ENCODE assay signal across 24 cellular contexts in the genomic region with DNA sequence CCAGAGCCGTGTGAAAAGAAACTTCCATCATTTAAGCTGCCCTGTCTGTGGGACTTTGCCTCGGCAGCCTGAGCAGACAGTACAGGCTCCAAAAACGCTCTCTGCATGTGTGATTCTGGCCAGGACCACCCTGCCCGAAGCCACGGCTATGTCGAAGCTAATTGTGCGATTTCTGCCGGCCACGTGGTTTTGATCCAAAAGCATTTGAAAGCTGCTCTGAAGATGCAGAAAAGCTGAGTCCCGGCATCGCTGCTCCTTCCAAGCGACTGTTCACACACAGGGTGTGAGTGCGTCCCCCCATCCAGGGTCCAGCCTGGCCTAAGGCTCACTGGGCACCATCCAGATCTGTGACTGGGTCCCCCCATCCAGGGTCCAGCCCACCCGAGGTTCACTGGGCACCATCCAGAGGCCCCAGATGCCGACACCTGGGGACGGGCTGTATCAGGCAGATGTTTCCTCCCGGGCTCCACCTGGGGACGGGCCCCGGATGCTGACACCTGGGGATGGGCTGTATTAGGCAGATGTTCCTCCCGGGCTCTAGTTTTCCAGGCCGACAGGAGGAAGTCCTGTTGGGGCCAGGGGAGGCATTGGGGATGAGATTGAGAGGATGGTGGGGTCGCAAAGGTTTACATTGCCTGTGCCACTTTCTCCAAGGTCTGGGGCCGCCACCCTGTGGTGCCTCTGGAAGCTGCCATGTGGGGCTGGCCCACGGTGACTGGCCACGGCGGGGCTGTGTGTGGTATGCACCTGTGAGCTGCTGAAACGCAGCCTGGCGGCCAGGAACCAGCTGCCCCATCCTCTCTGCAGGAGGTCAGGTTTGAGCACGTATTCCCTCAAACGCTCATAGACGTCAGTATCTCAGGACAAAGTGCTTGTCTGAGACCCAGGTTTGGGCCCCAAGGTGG.
DNase-seq lines count a peak whose midpoint lies in the region; ATAC-seq and TF ChIP-seq lines count a peak whose summit lies in the region.
"Had no signal": no experiment of that assay in that cellular context is flagged by ENCODE, and none has a peak within 500 bp of the region (broad histone marks: within the 10 kb centered on the region; RNA-seq: fewer than 3 reads in every experiment).

No MANE protein-coding gene starts in this region.

- no TSS peak for BruUV-seq in HCT116 (replicated peaks; lab: Mats Ljungman, UMichigan)

- peak; percentile 34 for TF ChIP-seq CTCF in DND-41 (IDR thresholded peaks at IDR 0.05; ENCODE audit: borderline replicate concordance, extremely low read depth, low read length, poor library complexity, severe bottlenecking)
- no peak for TF ChIP-seq CTCF in HCT116 (IDR thresholded peaks at IDR 0.05 in 2 of 3, conservative IDR thresholded peaks at IDR 0.05 in 1 of 3; ENCODE audit: borderline replicate concordance in 1 of 3, insufficient read depth in 1 of 3, low read depth in 2 of 3, low read length in 2 of 3)
- no peak for TF ChIP-seq CTCF in chondrocyte (IDR thresholded peaks at IDR 0.05)

- H3K9me3 ChIP-seq in DND-41 (ENCODE audit: insufficient read depth, low read length, severe bottlenecking) (no peaks in the 10 kb centered on the region), HCT116 (ENCODE audit: control insufficient read depth in 1 of 2, insufficient read depth in 1 of 2, low read depth in 1 of 2, low read length in 2 of 2) (no peaks in the 10 kb centered on the region)
- H3K9me3 ChIP-seq in CD8-positive, alpha-beta memory T cell (ENCODE audit: low read length), result no peaks in the 10 kb centered on the region

- H2AFZ ChIP-seq in DND-41 (ENCODE audit: low read depth, low read length) (no peak overlapping the region), HCT116 (ENCODE audit: low read depth, low read length, poor library complexity, severe bottlenecking) (no peak overlapping the region)

- H3K4me1 ChIP-seq in DND-41 (ENCODE audit: insufficient read depth, low read length) (no peaks in the 10 kb centered on the region), HCT116 (ENCODE audit: control insufficient read depth in 1 of 2, insufficient read depth in 2 of 2, low read length in 2 of 2) (no peaks in the 10 kb centered on the region)
- no peaks in the 10 kb centered on the region for H3K4me1 ChIP-seq in CD8-positive, alpha-beta memory T cell (ENCODE audit: insufficient read depth, low read length)
- H3K4me1 ChIP-seq: SJSA1 had no signal

- H3K27ac Mint-ChIP-seq in chondrocyte (ENCODE audit: unreplicated experiment), result no peak overlapping the region
- no peak overlapping the region for H3K27ac Mint-ChIP-seq in CD8-positive, alpha-beta memory T cell
- H3K27ac Mint-ChIP-seq: CD8-positive, alpha-beta T cell; T-cell had no signal

- intact Hi-C loops in HCT116 (cut with micrococcal nuclease), result no loop called here
- intact Hi-C loops in sciatic nerve (cut with DNase I), result no loop called here

- H3K27me3 Mint-ChIP-seq in chondrocyte (ENCODE audit: low read depth), result no peaks in the 10 kb centered on the region
- H3K27me3 Mint-ChIP-seq in CD8-positive, alpha-beta memory T cell, result peaks cover 1 to 3% of the 10 kb centered on the region in 2 donors
- H3K27me3 Mint-ChIP-seq: T-cell had no signal

- ATAC-seq in DND-41 (ENCODE audit: insufficient read depth, low read depth) (no peak), HCT116 (peak; percentile 50), sciatic nerve (peak; percentile 34), GM19035 (IDR thresholded peaks at IDR 0.05; ENCODE audit: unreplicated experiment) (no peak)
- ATAC-seq: CD8-positive, alpha-beta T cell; K562 had no signal

- H3K36me3 ChIP-seq in DND-41 (ENCODE audit: insufficient read depth, low read length), result no peaks in the 10 kb centered on the region
- no peaks in the 10 kb centered on the region for H3K36me3 ChIP-seq in HCT116 (ENCODE audit: control insufficient read depth in 1 of 2, insufficient read depth in 2 of 2, low read length in 2 of 2)
- no peaks in the 10 kb centered on the region for H3K36me3 ChIP-seq in CD8-positive, alpha-beta memory T cell (ENCODE audit: insufficient read depth, low read length)
- H3K36me3 ChIP-seq: SJSA1 had no signal

- H3K4me1 Mint-ChIP-seq in chondrocyte (ENCODE audit: low read depth), result no peaks in the 10 kb centered on the region
- no peaks in the 10 kb centered on the region for H3K4me1 Mint-ChIP-seq in CD8-positive, alpha-beta memory T cell
- H3K4me1 Mint-ChIP-seq: T-cell had no signal

- H3K79me2 ChIP-seq in DND-41 (ENCODE audit: insufficient read depth, low read length) (no peaks in the 10 kb centered on the region), HCT116 (ENCODE audit: insufficient read depth, low read length) (no peaks in the 10 kb centered on the region)

- RAD21 ChIA-PET in HCT116 (lab: Charles Lee; ENCODE audit: low non-redundant PET in 1 of 2, low total read pairs in 2 of 2, uncharacterized antibody in 2 of 2, unreplicated experiment in 2 of 2), result no interaction called here

- H3K4me2 ChIP-seq in DND-41 (ENCODE audit: insufficient read depth, low read length), result no peak overlapping the region
- H3K4me2 ChIP-seq in HCT116 (ENCODE audit: low read length), result no peak overlapping the region

- POLR2A ChIA-PET in HCT116 (lab: Charles Lee), result no interaction called here
- POLR2A ChIA-PET in CD8-positive, alpha-beta memory T cell (lab: Charles Lee), result no interaction called here

- H3K36me3 Mint-ChIP-seq in chondrocyte (ENCODE audit: low read depth), result no peaks in the 10 kb centered on the region
- H3K36me3 Mint-ChIP-seq in CD8-positive, alpha-beta memory T cell, result no peaks in the 10 kb centered on the region
- H3K36me3 Mint-ChIP-seq: CD8-positive, alpha-beta T cell; T-cell had no signal

- DNase-seq in DND-41, result no peak
- no peak for DNase-seq in HCT116 (ENCODE audit: low read depth, low spot score)
- DNase-seq in chondrocyte (ENCODE audit: low spot score), result peak; percentile 87
- no peak for DNase-seq in sciatic nerve (ENCODE audit: low spot score)
- no peak for DNase-seq in activated CD8-positive, alpha-beta memory T cell treated with anti-CD3 and anti-CD28 coated beads, Interleukin-2, amount 50 U/mL, for 48 hours
- DNase-seq in CD8-positive, alpha-beta memory T cell, result no peak
- DNase-seq: C1 segment of cervical spinal cord; CD8-positive, alpha-beta T cell; DMS 273 treated with DMSO at 0.1 percent for 48 hours; DMS79; GF-D8; GOT3; Kasumi-1; NCI-H1105 treated with DMSO at 0.1 percent for 48 hours; NCI-H146; NCI-H1930; NCI-H226; NCI-H510A; NCI-H69; Right ventricle myocardium superior; T-cell had no signal

- H3K4me3 ChIP-seq in DND-41 (ENCODE audit: low read depth in 1 of 2, low read length in 2 of 2) (no peak overlapping the region), HCT116 (replicated peaks in 1 of 2; ENCODE audit: low read depth in 1 of 2, low read length in 2 of 2) (no peak overlapping the region)
- no peak overlapping the region for H3K4me3 ChIP-seq in CD8-positive, alpha-beta memory T cell (ENCODE audit: low read length)
- H3K4me3 ChIP-seq: K562, SJSA1 had no signal

- no peak overlapping the region for H3K4me3 Mint-ChIP-seq in chondrocyte (ENCODE audit: unreplicated experiment)
- no peak overlapping the region for H3K4me3 Mint-ChIP-seq in CD8-positive, alpha-beta memory T cell
- H3K4me3 Mint-ChIP-seq: CD8-positive, alpha-beta T cell; T-cell had no signal

- TF ChIP-seq POLR2A in HCT116 (IDR thresholded peaks at IDR 0.05; ENCODE audit: borderline replicate concordance, extremely low read depth, insufficient read depth, insufficient read length), result no peak

- no peaks in the 10 kb centered on the region for H4K20me1 ChIP-seq in DND-41 (ENCODE audit: insufficient read depth, low read length)
- no peaks in the 10 kb centered on the region for H4K20me1 ChIP-seq in HCT116 (ENCODE audit: insufficient read depth)

- H3K9me3 Mint-ChIP-seq in chondrocyte (ENCODE audit: low read depth), result no peaks in the 10 kb centered on the region
- peaks cover 0 to 2% (median 0%) of the 10 kb centered on the region in 5 donors for H3K9me3 Mint-ChIP-seq in CD8-positive, alpha-beta memory T cell
- H3K9me3 Mint-ChIP-seq: CD8-positive, alpha-beta T cell; T-cell had no signal

- no peaks in the 10 kb centered on the region for H3K9me2 ChIP-seq in HCT116 (ENCODE audit: insufficient read depth)

- TF ChIP-seq RAD21 in HCT116 (IDR thresholded peaks at IDR 0.05; ENCODE audit: low read depth), result peak; percentile 33; the same call in 1 of the 2 replicates

- H3K9ac ChIP-seq in DND-41 (ENCODE audit: low read depth, low read length) (no peak overlapping the region), HCT116 (ENCODE audit: low read length) (no peak overlapping the region)

- H3K27me3 ChIP-seq in DND-41 (ENCODE audit: insufficient read depth, low read length, poor library complexity) (no peaks in the 10 kb centered on the region), HCT116 (ENCODE audit: insufficient read depth, low read length) (no peaks in the 10 kb centered on the region)
- H3K27me3 ChIP-seq in CD8-positive, alpha-beta memory T cell (ENCODE audit: insufficient read depth, low read length, poor library complexity, severe bottlenecking), result no peaks in the 10 kb centered on the region
- H3K27me3 ChIP-seq: SJSA1 had no signal

- H3K27ac ChIP-seq in DND-41 (ENCODE audit: low read length) (no peak overlapping the region), HCT116 (ENCODE audit: low read depth, low read length) (no peak overlapping the region)
- H3K27ac ChIP-seq in CD8-positive, alpha-beta memory T cell (ENCODE audit: low read depth, low read length), result no peak overlapping the region
- H3K27ac ChIP-seq: SJSA1 had no signal

- CTCF ChIA-PET in HCT116 (lab: Charles Lee), result no interaction called here
- CTCF ChIA-PET in CD8-positive, alpha-beta memory T cell (lab: Charles Lee), result no interaction called here

TF ChIP-seq in HCT116, 20 proteins besides CTCF, POLR2A, EP300 and RAD21:
- TF ChIP-seq ZBTB33 (IDR thresholded peaks at IDR 0.05; ENCODE audit: extremely low read depth, insufficient replicate concordance, low read length) (no peak), SIN3A (IDR thresholded peaks at IDR 0.05; ENCODE audit: low read depth) (no peak), FOSL1 (IDR thresholded peaks at IDR 0.05; ENCODE audit: low read depth) (no peak)

Comparison
In these comparisons a context has a peak if more than half of its experiments do, and no peak if none do; other contexts are left out.
1. ATAC-seq: peak in HCT116 (single experiment) and sciatic nerve (single experiment); none in DND-41 (single experiment) and GM19035 (single experiment).